8 cellular contexts compared by ENCODE assay signal in the genomic region with DNA sequence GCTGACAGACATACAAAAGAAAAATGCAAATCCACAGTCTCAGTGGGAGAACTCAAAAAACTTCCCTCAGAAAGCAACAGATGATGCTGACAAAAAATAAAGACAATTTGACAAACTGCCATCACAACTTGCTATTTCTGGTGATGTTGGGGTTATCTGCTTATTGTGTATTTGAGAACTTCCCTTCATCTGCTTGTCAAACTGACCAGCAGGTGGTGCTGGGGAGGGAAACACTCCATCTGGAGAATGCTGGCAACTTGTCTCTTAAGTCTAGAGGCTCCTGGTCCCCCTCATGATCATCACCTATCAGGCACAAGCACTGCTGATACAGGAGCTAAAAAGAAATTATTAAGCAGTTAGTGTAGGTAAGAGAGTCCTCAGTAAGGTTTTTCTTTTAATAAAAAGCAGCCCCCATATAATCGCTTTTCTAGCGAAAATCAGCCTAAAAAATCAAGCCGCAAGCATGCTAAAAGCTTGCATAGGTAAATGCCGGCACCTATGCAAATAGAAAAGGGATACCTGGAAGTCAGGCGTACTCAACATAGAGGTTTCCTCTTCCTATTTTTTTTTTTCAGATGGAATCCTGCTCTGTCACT. TPM values are rescaled to one million over a fixed set of nuclear protein-coding genes. Genes with fewer than 3 reads are reported as not detected.
A peak's percentile ranks its signal among the peaks of the same experiment; 100 is the strongest.
DNase-seq lines count a peak whose midpoint lies in the region; ATAC-seq and TF ChIP-seq lines count a peak whose summit lies in the region.

No MANE protein-coding gene starts in this region.

- no peaks in the 10 kb centered on the region for H3K36me3 ChIP-seq in tibial artery

- TF ChIP-seq CTCF in tibial artery (IDR thresholded peaks at IDR 0.05), result peak; percentile 43 to 52

- intact Hi-C loops in tibial artery (cut with DNase I; ENCODE audit: low total_unique reads), result loop anchor here (5.0 kb wide), 1 partner anchor 35 kb away; no protein-coding TSS in a partner anchor

- H3K9me3 ChIP-seq in tibial artery, result no peaks in the 10 kb centered on the region

- H3K4me3 ChIP-seq in tibial artery, result no peak overlapping the region

- no peak overlapping the region for H3K27ac ChIP-seq in tibial artery

- peak; percentile 39 for ATAC-seq in GM21619 (IDR thresholded peaks at IDR 0.05; ENCODE audit: unreplicated experiment)
- ATAC-seq in esophagus mucosa, result peak; percentile 60
- ATAC-seq in HG03039 (IDR thresholded peaks at IDR 0.05; ENCODE audit: unreplicated experiment), result no peak

- DNase-seq in COLO668 (lab: John Stamatoyannopoulos, UW; ENCODE audit: unreplicated experiment), result peak; percentile 37
- DNase-seq in NCI-H460 (ENCODE audit: extremely low read depth, low read depth), result peak; percentile 54
- DNase-seq in activated CD8-positive, alpha-beta memory T cell treated with anti-CD3 and anti-CD28 coated beads for 1 hour (ENCODE audit: extremely low read depth in 1 of 2, low read depth in 1 of 2), result peak; percentile 24 to 41
- DNase-seq in non-pigmented ciliary epithelial cell (ENCODE audit: low read depth), result peak; percentile 27
- DNase-seq in tibial artery, result peak; percentile 61 to 66

- H3K27me3 ChIP-seq in tibial artery, result peaks cover 0 to 13% of the 10 kb centered on the region in 2 donors

- peaks cover 0 to 8% (median 3%) of the 10 kb centered on the region in 4 donors for H3K4me1 ChIP-seq in tibial artery

RNA-seq across cellular contexts. Expression of gene FAM111B, which starts 9.8 kb away (rescaled TPM):
- total RNA-seq in NCI-H460 (2014; rRNA removed; shearing (Covaris generic)), result 2.6 and 3.7 TPM in 2 replicates
- polyA plus RNA-seq in NCI-H460 (2014; cell fraction: nucleus; rRNA removed), result 5.6 and 7.5 TPM in 2 replicates
- total RNA-seq in esophagus mucosa, result 9.6 TPM

RNA-seq across cellular contexts. Expression of gene GLYATL1B, which starts 11.1 kb away (rescaled TPM):
- total RNA-seq in NCI-H460 (2014; rRNA removed; shearing (Covaris generic)), result not detected in 2 replicates
- not detected in 2 replicates for polyA plus RNA-seq in NCI-H460 (2014; cell fraction: nucleus; rRNA removed)
- not detected for total RNA-seq in esophagus mucosa

RNA-seq across cellular contexts. Expression of gene FAM111A, which starts 45.4 kb away (rescaled TPM):
- 28.3 and 30.9 TPM in 2 replicates for total RNA-seq in NCI-H460 (2014; rRNA removed; shearing (Covaris generic))
- polyA plus RNA-seq in NCI-H460 (2014; cell fraction: nucleus; rRNA removed), result 55.9 and 59.5 TPM in 2 replicates
- total RNA-seq in esophagus mucosa, result 7.5 TPM
